Comparison of ENCODE assay signal across 16 cellular contexts in the genomic region with DNA sequence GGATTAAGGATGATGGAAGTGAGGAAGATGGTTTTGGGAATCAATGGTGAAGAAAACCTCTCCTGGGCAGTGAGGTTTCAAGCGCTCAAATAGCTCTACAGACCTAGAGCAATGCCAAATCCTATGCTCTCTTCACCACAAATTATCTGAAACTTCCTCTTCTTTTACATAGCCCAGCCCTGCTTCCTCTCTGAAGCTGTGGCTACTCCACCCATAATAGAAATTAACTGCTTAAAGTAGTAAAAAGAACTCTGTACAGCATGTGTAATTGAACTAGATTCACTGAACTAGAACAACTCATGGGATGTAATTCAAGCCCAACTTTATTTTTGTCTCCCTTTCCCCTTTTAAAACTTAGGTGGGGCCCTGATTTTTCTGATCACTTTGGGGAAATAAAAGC. TPM values are rescaled to one million over a fixed set of nuclear protein-coding genes. Genes with fewer than 3 reads are reported as not detected.
DNase-seq lines count a peak whose midpoint lies in the region; ATAC-seq and TF ChIP-seq lines count a peak whose summit lies in the region.
"Had no signal": no experiment of that assay in that cellular context is flagged by ENCODE, and none has a peak within 500 bp of the region (broad histone marks: within the 10 kb centered on the region; RNA-seq: fewer than 3 reads in every experiment).

No MANE protein-coding gene starts in this region.

- TF ChIP-seq CTCF in Peyer's patch (IDR thresholded peaks at IDR 0.05) (no peak), endodermal cell (conservative IDR thresholded peaks at IDR 0.05) (no peak)

- H3K36me3 Mint-ChIP-seq in endodermal cell (ENCODE audit: low read depth): no peaks in the 10 kb centered on the region

- no peaks in the 10 kb centered on the region for H3K27me3 Mint-ChIP-seq in endodermal cell (ENCODE audit: insufficient read depth)

- H3K4me1 Mint-ChIP-seq in endodermal cell: no peaks in the 10 kb centered on the region

- H3K36me3 ChIP-seq in Peyer's patch (no peaks in the 10 kb centered on the region), mucosa of rectum (ENCODE audit: control insufficient read depth in 2 of 2, insufficient read depth in 2 of 2, low read length in 2 of 2) (no peaks in the 10 kb centered on the region), endodermal cell (ENCODE audit: control insufficient read depth, insufficient read depth, low read length) (no peaks in the 10 kb centered on the region)
- H3K36me3 ChIP-seq: gastrocnemius medialis had no signal

- H3K4me3 Mint-ChIP-seq in endodermal cell: no peak overlapping the region
- H3K4me3 Mint-ChIP-seq: activated T-cell treated with anti-CD3 and anti-CD28 coated beads, Interleukin-2, amount 50 U/mL, for 4 hours had no signal

- no peaks in the 10 kb centered on the region for H3K9me3 ChIP-seq in Peyer's patch
- H3K9me3 ChIP-seq in mucosa of rectum (ENCODE audit: control insufficient read depth in 2 of 2, low read length in 2 of 2): no peaks in the 10 kb centered on the region
- no peaks in the 10 kb centered on the region for H3K9me3 ChIP-seq in endodermal cell (ENCODE audit: control insufficient read depth, low read length)
- H3K9me3 ChIP-seq: gastrocnemius medialis had no signal

- intact Hi-C loops in posterior vena cava (cut with DNase I): no loop called here

- peaks cover 0 to 33% (median 0%) of the 10 kb centered on the region in 4 donors for H3K4me1 ChIP-seq in Peyer's patch
- H3K4me1 ChIP-seq in mucosa of rectum (ENCODE audit: control insufficient read depth in 2 of 2, insufficient read depth in 2 of 2, low read length in 2 of 2): peaks cover 16 to 20% of the 10 kb centered on the region in 2 donors
- H3K4me1 ChIP-seq in endodermal cell (ENCODE audit: control insufficient read depth, insufficient read depth, low read length): no peaks in the 10 kb centered on the region
- H3K4me1 ChIP-seq: gastrocnemius medialis had no signal

- no peak for TF ChIP-seq POLR2A in Peyer's patch (IDR thresholded peaks at IDR 0.05)

- DNase-seq in Peyer's patch: no peak
- no peak for DNase-seq in NCI-H345 (lab: John Stamatoyannopoulos, UW)
- DNase-seq in endodermal cell: no peak
- DNase-seq in putamen (ENCODE audit: low spot score): no peak
- DNase-seq in posterior vena cava (ENCODE audit: low spot score): no peak
- DNase-seq: activated T-cell treated with anti-CD3 and anti-CD28 coated beads, Interleukin-2, amount 50 U/mL, for 4 hours; aorta; effector memory CD4-positive, alpha-beta T cell; gastrocnemius medialis; left cardiac atrium; NCI-H446; stimulated activated CD4-positive, alpha-beta T cell treated with anti-CD3 and anti-CD28 coated beads, Interleukin-1b, Interleukin-23, amount 100 ng/mL, for 48 hours; stimulated activated naive CD4-positive, alpha-beta T cell treated with Interleukin-2 at 50 U/mL for 16 hours had no signal

- H3K27me3 ChIP-seq in Peyer's patch: no peaks in the 10 kb centered on the region
- H3K27me3 ChIP-seq in mucosa of rectum (ENCODE audit: control insufficient read depth in 2 of 2, insufficient read depth in 2 of 2, low read length in 2 of 2): no peaks in the 10 kb centered on the region
- no peaks in the 10 kb centered on the region for H3K27me3 ChIP-seq in endodermal cell (ENCODE audit: control insufficient read depth, insufficient read depth, low read length, poor library complexity, severe bottlenecking)
- H3K27me3 ChIP-seq: gastrocnemius medialis had no signal

- no peak overlapping the region for H3K4me3 ChIP-seq in Peyer's patch
- peak overlapping the region in 1 of 2 donors; percentile 16 for H3K4me3 ChIP-seq in mucosa of rectum (ENCODE audit: low read length in 2 of 2)
- H3K4me3 ChIP-seq in endodermal cell (ENCODE audit: low read length): no peak overlapping the region
- H3K4me3 ChIP-seq: gastrocnemius medialis had no signal

- H3K9ac ChIP-seq in mucosa of rectum (ENCODE audit: low read depth in 1 of 2, low read length in 2 of 2) (peak overlapping the region in 1 of 2 donors; percentile 51), endodermal cell (ENCODE audit: extremely low read depth, low read length, poor library complexity, severe bottlenecking) (no peak overlapping the region)

- ATAC-seq in GM18502 (IDR thresholded peaks at IDR 0.05; ENCODE audit: poor library complexity, unreplicated experiment): peak; percentile 68
- ATAC-seq in HG03103 (IDR thresholded peaks at IDR 0.05; ENCODE audit: low read depth, unreplicated experiment): peak; percentile 61
- ATAC-seq: activated T-cell treated with anti-CD3 and anti-CD28 coated beads, Interleukin-2, amount 50 U/mL, for 4 hours; gastrocnemius medialis had no signal

- no peaks in the 10 kb centered on the region for H3K9me3 Mint-ChIP-seq in endodermal cell
- H3K9me3 Mint-ChIP-seq: activated T-cell treated with anti-CD3 and anti-CD28 coated beads, Interleukin-2, amount 50 U/mL, for 4 hours had no signal

- H3K27ac ChIP-seq in Peyer's patch: peak overlapping the region in 3 of 4 donors; percentile 3 to 84 (median 75)
- peak overlapping the region; percentile 72 to 82 for H3K27ac ChIP-seq in mucosa of rectum (ENCODE audit: low read depth in 2 of 2, low read length in 2 of 2)
- no peak overlapping the region for H3K27ac ChIP-seq in endodermal cell (ENCODE audit: low read depth, low read length)
- H3K27ac ChIP-seq: gastrocnemius medialis had no signal

- H3K27ac Mint-ChIP-seq in endodermal cell: no peak overlapping the region

- 90% methylated on average over 1 of the region's 1 CpG; no CpG with 5 or more reads in 1 of the 2 experiments for WGBS in endodermal cell (ENCODE audit: insufficient coverage in 1 of 2, insufficient read length in 1 of 2), 2 experiments

RNA-seq across cellular contexts. Expression of gene IFT88, which starts 20.4 kb away (rescaled TPM):
- total RNA-seq in Peyer's patch (10 to 100 TPM; 25.6 to 30.5 (median 25.8) TPM), endodermal cell (10 to 100 TPM; 15.2 to 18.7 TPM), posterior vena cava (10 to 100 TPM; 13.6 to 14.0 TPM)
- polyA plus RNA-seq in endodermal cell (2013, experiment 1 of 2): 14.5 TPM
- polyA plus RNA-seq in endodermal cell (2013, experiment 2 of 2): 13.5 TPM

RNA-seq across cellular contexts. Expression of gene CRYL1, which starts 20.9 kb away (rescaled TPM):
- 100 to 1,000 TPM in 3 of 4 donors, 10 to 100 TPM in 1; 81.7 to 357 (median 299) TPM for total RNA-seq in Peyer's patch
- total RNA-seq in endodermal cell: 1 to 10 TPM; 1.7 to 4.1 TPM
- polyA plus RNA-seq in endodermal cell (2013, experiment 1 of 2): 6.6 TPM
- polyA plus RNA-seq in endodermal cell (2013, experiment 2 of 2): 4.6 TPM
- total RNA-seq in posterior vena cava: 10 to 100 TPM; 24.4 to 30.2 TPM

Comparison
In these comparisons a context has a peak if more than half of its experiments do, and no peak if none do; other contexts are left out.
1. RNA of gene CRYL1, which starts 20.9 kb away (total RNA-seq): 81.7 to 357 TPM in Peyer's patch and 24.4 to 30.2 TPM in posterior vena cava; 1.7 to 4.1 TPM in endodermal cell; every median in the first group is over 4 times any median in the second.